ENCODE assay signal across 1 cellular context in the genomic region with DNA sequence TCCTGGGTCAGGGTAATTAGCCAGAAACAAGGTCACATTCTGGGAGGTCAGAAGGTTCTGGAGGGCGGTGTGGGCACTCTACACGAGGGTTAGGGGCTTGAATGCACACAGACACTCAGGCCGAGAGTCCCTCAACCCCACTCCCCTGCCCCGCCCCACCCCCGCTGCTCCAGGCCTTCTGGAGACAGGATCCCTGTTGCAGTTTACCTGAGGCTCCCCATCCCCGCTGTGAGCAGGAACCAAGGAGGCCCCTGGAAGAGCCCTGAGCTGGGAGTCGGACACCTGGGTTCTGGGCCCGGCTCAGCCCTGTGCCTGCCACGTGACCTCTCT.
TF ChIP-seq lines count a peak whose summit lies in the region.

No MANE protein-coding gene starts in this region.

TF ChIP-seq in WTC11, 78 proteins besides CTCF, POLR2A, EP300 and RAD21 (continued from another document):
- TF ChIP-seq, protein P1, sequence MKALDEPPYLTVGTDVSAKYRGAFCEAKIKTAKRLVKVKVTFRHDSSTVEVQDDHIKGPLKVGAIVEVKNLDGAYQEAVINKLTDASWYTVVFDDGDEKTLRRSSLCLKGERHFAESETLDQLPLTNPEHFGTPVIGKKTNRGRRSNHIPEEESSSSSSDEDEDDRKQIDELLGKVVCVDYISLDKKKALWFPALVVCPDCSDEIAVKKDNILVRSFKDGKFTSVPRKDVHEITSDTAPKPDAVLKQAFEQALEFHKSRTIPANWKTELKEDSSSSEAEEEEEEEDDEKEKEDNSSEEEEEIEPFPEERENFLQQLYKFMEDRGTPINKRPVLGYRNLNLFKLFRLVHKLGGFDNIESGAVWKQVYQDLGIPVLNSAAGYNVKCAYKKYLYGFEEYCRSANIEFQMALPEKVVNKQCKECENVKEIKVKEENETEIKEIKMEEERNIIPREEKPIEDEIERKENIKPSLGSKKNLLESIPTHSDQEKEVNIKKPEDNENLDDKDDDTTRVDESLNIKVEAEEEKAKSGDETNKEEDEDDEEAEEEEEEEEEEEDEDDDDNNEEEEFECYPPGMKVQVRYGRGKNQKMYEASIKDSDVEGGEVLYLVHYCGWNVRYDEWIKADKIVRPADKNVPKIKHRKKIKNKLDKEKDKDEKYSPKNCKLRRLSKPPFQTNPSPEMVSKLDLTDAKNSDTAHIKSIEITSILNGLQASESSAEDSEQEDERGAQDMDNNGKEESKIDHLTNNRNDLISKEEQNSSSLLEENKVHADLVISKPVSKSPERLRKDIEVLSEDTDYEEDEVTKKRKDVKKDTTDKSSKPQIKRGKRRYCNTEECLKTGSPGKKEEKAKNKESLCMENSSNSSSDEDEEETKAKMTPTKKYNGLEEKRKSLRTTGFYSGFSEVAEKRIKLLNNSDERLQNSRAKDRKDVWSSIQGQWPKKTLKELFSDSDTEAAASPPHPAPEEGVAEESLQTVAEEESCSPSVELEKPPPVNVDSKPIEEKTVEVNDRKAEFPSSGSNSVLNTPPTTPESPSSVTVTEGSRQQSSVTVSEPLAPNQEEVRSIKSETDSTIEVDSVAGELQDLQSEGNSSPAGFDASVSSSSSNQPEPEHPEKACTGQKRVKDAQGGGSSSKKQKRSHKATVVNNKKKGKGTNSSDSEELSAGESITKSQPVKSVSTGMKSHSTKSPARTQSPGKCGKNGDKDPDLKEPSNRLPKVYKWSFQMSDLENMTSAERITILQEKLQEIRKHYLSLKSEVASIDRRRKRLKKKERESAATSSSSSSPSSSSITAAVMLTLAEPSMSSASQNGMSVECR (CRISPR knock-in tag; IDR thresholded peaks at IDR 0.05; ENCODE audit: borderline replicate concordance), result no peak
- no peak for TF ChIP-seq GTF2I (CRISPR knock-in tag; conservative IDR thresholded peaks at IDR 0.05)
- TF ChIP-seq, protein P2, sequence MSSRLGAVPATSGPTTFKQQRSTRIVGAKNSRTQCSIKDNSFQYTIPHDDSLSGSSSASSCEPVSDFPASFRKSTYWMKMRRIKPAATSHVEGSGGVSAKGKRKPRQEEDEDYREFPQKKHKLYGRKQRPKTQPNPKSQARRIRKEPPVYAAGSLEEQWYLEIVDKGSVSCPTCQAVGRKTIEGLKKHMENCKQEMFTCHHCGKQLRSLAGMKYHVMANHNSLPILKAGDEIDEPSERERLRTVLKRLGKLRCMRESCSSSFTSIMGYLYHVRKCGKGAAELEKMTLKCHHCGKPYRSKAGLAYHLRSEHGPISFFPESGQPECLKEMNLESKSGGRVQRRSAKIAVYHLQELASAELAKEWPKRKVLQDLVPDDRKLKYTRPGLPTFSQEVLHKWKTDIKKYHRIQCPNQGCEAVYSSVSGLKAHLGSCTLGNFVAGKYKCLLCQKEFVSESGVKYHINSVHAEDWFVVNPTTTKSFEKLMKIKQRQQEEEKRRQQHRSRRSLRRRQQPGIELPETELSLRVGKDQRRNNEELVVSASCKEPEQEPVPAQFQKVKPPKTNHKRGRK (CRISPR knock-in tag; IDR thresholded peaks at IDR 0.05; ENCODE audit: borderline replicate concordance), result no peak
- TF ChIP-seq NFE2L1 (CRISPR knock-in tag; IDR thresholded peaks at IDR 0.05), result no peak
TF ChIP-seq in WTC11: peak in this region for 0.
